In genomic region chr18:72091369-72091768, GRCh38 we compare ENCODE assay signal across 25 cellular contexts.
A peak's percentile ranks its signal among the peaks of the same experiment; 100 is the strongest.
DNase-seq lines count a peak whose midpoint lies in the region; ATAC-seq and TF ChIP-seq lines count a peak whose summit lies in the region.
"Had no signal": no experiment of that assay in that cellular context is flagged by ENCODE, and none has a peak within 500 bp of the region (broad histone marks: within the 10 kb centered on the region; RNA-seq: fewer than 3 reads in every experiment).

No MANE protein-coding gene starts in this region.

- no peaks in the 10 kb centered on the region for H3K27me3 ChIP-seq in SJCRH30
- H3K27me3 ChIP-seq: BLaER1, gastroesophageal sphincter, vagina had no signal

- DNase-seq in OCI-M1 (lab: John Stamatoyannopoulos, UW), result peak; percentile 9
- peak; percentile 8 for DNase-seq in iPS-NIHi11 (ENCODE audit: low spot score)
- DNase-seq in SJCRH30, result no peak
- DNase-seq in progenitor cell of endocrine pancreas (ENCODE audit: low spot score, unreplicated experiment), result no peak
- no peak for DNase-seq in NCI-H2171 (lab: John Stamatoyannopoulos, UW)
- no peak for DNase-seq in activated naive CD4-positive, alpha-beta T cell treated with anti-CD3 and anti-CD28 coated beads, Interleukin-2, amount 10 ng/mL, durations not matched to agents 7 days and 5 days
- DNase-seq: activated CD4-positive, alpha-beta T cell treated with anti-CD3 and anti-CD28 coated beads for 48 hours; activated naive CD4-positive, alpha-beta T cell treated with anti-CD3 and anti-CD28 coated beads for 36 hours; activated T-cell treated with anti-CD3 and anti-CD28 coated beads, Interleukin-2, amount 50 U/mL, for 48 hours; DMS79 treated with DMSO at 0.1 percent for 48 hours; hypothalamus; IMR-90; NCI-H1436; NCI-H524 treated with DMSO at 0.1 percent for 48 hours; posterior cingulate gyrus; RPMI8226; stimulated activated naive CD8-positive, alpha-beta T cell treated with anti-CD3 and anti-CD28 coated beads, Interleukin-15, Interleukin-2, amounts not matched to agents 100 U/mL and 50 U/mL, for 24 hours; T-helper 17 cell had no signal

- CTCF ChIA-PET in activated naive CD4-positive, alpha-beta T cell treated with anti-CD3 and anti-CD28 coated beads, Interleukin-2, amount 10 ng/mL, durations not matched to agents 7 days and 5 days (lab: Charles Lee), result no interaction called here

- no peaks in the 10 kb centered on the region for H3K4me1 ChIP-seq in SJCRH30
- H3K4me1 ChIP-seq: BLaER1, gastroesophageal sphincter, vagina had no signal

- no peaks in the 10 kb centered on the region for H3K36me3 Mint-ChIP-seq in progenitor cell of endocrine pancreas (ENCODE audit: insufficient read depth)
- no peaks in the 10 kb centered on the region for H3K36me3 Mint-ChIP-seq in activated naive CD4-positive, alpha-beta T cell treated with anti-CD3 and anti-CD28 coated beads, Interleukin-2, amount 10 ng/mL, durations not matched to agents 7 days and 5 days

- H3K27ac ChIP-seq in SJCRH30, result no peak overlapping the region
- H3K27ac ChIP-seq: BLaER1, coronary artery, gastroesophageal sphincter, vagina had no signal

- no peaks in the 10 kb centered on the region for H3K9me3 Mint-ChIP-seq in progenitor cell of endocrine pancreas (ENCODE audit: low read depth)
- no peaks in the 10 kb centered on the region for H3K9me3 Mint-ChIP-seq in activated naive CD4-positive, alpha-beta T cell treated with anti-CD3 and anti-CD28 coated beads, Interleukin-2, amount 10 ng/mL, durations not matched to agents 7 days and 5 days

- H3K4me1 Mint-ChIP-seq in progenitor cell of endocrine pancreas (ENCODE audit: low read depth), result peaks cover 7% of the 10 kb centered on the region
- no peaks in the 10 kb centered on the region for H3K4me1 Mint-ChIP-seq in activated naive CD4-positive, alpha-beta T cell treated with anti-CD3 and anti-CD28 coated beads, Interleukin-2, amount 10 ng/mL, durations not matched to agents 7 days and 5 days
- H3K4me1 Mint-ChIP-seq: T-helper 17 cell had no signal

- H3K36me3 ChIP-seq in SJCRH30, result no peaks in the 10 kb centered on the region
- H3K36me3 ChIP-seq: BLaER1, gastroesophageal sphincter, vagina had no signal

- peaks cover 3% of the 10 kb centered on the region for H3K27me3 Mint-ChIP-seq in progenitor cell of endocrine pancreas
- H3K27me3 Mint-ChIP-seq in activated naive CD4-positive, alpha-beta T cell treated with anti-CD3 and anti-CD28 coated beads, Interleukin-2, amount 10 ng/mL, durations not matched to agents 7 days and 5 days, result no peaks in the 10 kb centered on the region
- H3K27me3 Mint-ChIP-seq: T-helper 17 cell had no signal

- ATAC-seq in GM21526 (IDR thresholded peaks at IDR 0.05; ENCODE audit: low FRiP score, unreplicated experiment), result peak; percentile 58
- peak; percentile 32 for ATAC-seq in HG03469 (IDR thresholded peaks at IDR 0.05; ENCODE audit: unreplicated experiment)
- ATAC-seq: gastroesophageal sphincter; sciatic nerve; stimulated activated naive CD8-positive, alpha-beta T cell treated with anti-CD3 and anti-CD28 coated beads, Interleukin-15, Interleukin-2, amounts not matched to agents 100 U/mL and 50 U/mL, for 24 hours; T-helper 17 cell had no signal

- H3K27ac Mint-ChIP-seq in progenitor cell of endocrine pancreas, result no peak overlapping the region
- no peak overlapping the region for H3K27ac Mint-ChIP-seq in activated naive CD4-positive, alpha-beta T cell treated with anti-CD3 and anti-CD28 coated beads, Interleukin-2, amount 10 ng/mL, durations not matched to agents 7 days and 5 days
- H3K27ac Mint-ChIP-seq: activated naive CD4-positive, alpha-beta T cell treated with anti-CD3 and anti-CD28 coated beads for 36 hours; T-helper 17 cell had no signal

- H3K4me3 ChIP-seq in SJCRH30, result no peak overlapping the region
- H3K4me3 ChIP-seq: BLaER1, coronary artery, gastroesophageal sphincter, vagina had no signal

- no peak for TF ChIP-seq CTCF in progenitor cell of endocrine pancreas (IDR thresholded peaks at IDR 0.05; ENCODE audit: unreplicated experiment)

- H3K4me3 Mint-ChIP-seq in progenitor cell of endocrine pancreas (ENCODE audit: low read depth), result no peak overlapping the region
- H3K4me3 Mint-ChIP-seq in activated naive CD4-positive, alpha-beta T cell treated with anti-CD3 and anti-CD28 coated beads, Interleukin-2, amount 10 ng/mL, durations not matched to agents 7 days and 5 days, result no peak overlapping the region
- H3K4me3 Mint-ChIP-seq: activated naive CD4-positive, alpha-beta T cell treated with anti-CD3 and anti-CD28 coated beads for 36 hours; T-helper 17 cell had no signal

- H3K9me3 ChIP-seq in SJCRH30 (replicated peaks), result no peaks in the 10 kb centered on the region
- H3K9me3 ChIP-seq: BLaER1, gastroesophageal sphincter, vagina had no signal

Comparison
In these comparisons a context has a peak if more than half of its experiments do, and no peak if none do; other contexts are left out.
1. DNase-seq: peak in OCI-M1 (single experiment) and iPS-NIHi11 (single experiment); none in SJCRH30 (0 of 2), progenitor cell of endocrine pancreas (single experiment), NCI-H2171 (single experiment) and activated naive CD4-positive, alpha-beta T cell treated with anti-CD3 and anti-CD28 coated beads, Interleukin-2, amount 10 ng/mL, durations not matched to agents 7 days and 5 days (single experiment).